ENCODE assay signal across 10 cellular contexts in the genomic region with DNA sequence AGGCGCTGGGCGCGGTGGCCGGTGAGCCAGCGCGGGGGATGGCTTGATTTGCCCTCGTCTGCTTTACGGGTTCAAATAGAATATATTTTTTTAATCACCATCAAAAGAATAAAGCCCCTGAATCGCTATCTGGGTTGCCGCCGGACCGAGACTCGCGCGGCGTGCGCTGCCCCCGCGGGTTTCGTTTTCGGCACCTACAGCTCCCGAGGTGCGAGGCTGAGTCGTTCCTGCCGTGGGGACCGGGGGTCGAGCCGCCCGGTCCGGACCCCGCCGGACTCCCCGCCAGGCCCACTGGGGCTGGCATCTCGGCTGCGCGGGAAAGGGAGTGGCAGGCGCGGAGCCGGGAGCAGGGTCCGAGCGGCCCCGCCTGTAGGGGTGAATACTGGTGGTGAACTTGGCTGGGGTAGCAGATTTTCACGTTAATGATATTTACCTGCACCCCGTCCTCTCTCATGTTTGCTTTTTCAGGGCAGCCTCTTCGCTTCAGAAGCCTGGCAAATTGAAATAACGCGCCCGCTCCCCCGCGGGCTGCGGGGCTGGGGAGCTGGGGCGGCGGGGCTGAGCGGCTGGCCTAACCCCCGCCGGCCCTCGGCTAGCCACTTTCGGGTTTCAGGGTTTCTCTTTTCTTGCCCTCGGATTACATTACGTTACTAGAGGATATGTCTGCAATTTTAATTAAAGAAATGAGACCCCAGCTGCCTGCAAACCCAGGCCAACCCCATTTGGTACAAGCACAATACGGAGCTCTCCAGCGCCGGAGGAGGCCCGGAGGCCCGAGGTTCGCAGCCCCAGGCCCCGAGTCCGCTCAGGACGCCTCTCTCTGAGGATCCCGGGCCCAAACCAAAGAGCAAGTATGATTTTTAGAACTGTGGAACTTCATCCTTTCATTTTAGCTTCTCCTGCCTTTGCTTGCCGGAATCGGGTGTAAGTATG. TPM values are rescaled to one million over a fixed set of nuclear protein-coding genes. Genes with fewer than 3 reads are reported as not detected.
DNase-seq lines count a peak whose midpoint lies in the region; ATAC-seq and TF ChIP-seq lines count a peak whose summit lies in the region.
"Had no signal": no experiment of that assay in that cellular context is flagged by ENCODE, and none has a peak within 500 bp of the region (broad histone marks: within the 10 kb centered on the region; RNA-seq: fewer than 3 reads in every experiment).

No MANE protein-coding gene starts in this region.

- H3K36me3 ChIP-seq in iPS-20b (ENCODE audit: insufficient read depth, low read depth, low read length), result no peaks in the 10 kb centered on the region

- DNase-seq in NCI-H1105 treated with DMSO at 0.1 percent for 48 hours (lab: John Stamatoyannopoulos, UW) (peak; percentile 38), NCI-H1105 (lab: John Stamatoyannopoulos, UW) (no peak), activated B cell treated with CpG ODN at 0.5 μM for 24 hours (no peak), ACHN (no peak), NCI-H187 treated with DMSO at 0.1 percent for 48 hours (lab: John Stamatoyannopoulos, UW) (no peak)
- DNase-seq in stimulated activated naive CD8-positive, alpha-beta T cell treated with anti-CD3 and anti-CD28 coated beads, Interleukin-15, amount 100 ng/mL, for 72 hours, result no peak
- DNase-seq in activated T-cell treated with anti-CD3 and anti-CD28 coated beads, Interleukin-2, amount 50 U/mL, for 1 hour, result no peak
- DNase-seq: activated T-cell treated with anti-CD3 and anti-CD28 coated beads for 4 hours had no signal

- H3K9ac ChIP-seq in iPS-20b (ENCODE audit: low read depth, low read length), result no peak overlapping the region

- H3K4me3 ChIP-seq in iPS-20b (ENCODE audit: low read length), result peak overlapping the region; percentile 67; the same call in 1 of the 2 replicates

- H3K9me3 Mint-ChIP-seq in activated B cell treated with CpG ODN at 0.5 μM for 24 hours, result no peaks in the 10 kb centered on the region
- H3K9me3 Mint-ChIP-seq in stimulated activated naive CD8-positive, alpha-beta T cell treated with anti-CD3 and anti-CD28 coated beads, Interleukin-15, amount 100 ng/mL, for 72 hours, result no peaks in the 10 kb centered on the region

- no peaks in the 10 kb centered on the region; the same call in 1 of the 2 replicates for H3K4me1 ChIP-seq in iPS-20b (ENCODE audit: insufficient read depth, low read length)

- peaks cover 22% of the 10 kb centered on the region for H3K4me1 Mint-ChIP-seq in activated B cell treated with CpG ODN at 0.5 μM for 24 hours
- peaks cover 23% of the 10 kb centered on the region for H3K4me1 Mint-ChIP-seq in stimulated activated naive CD8-positive, alpha-beta T cell treated with anti-CD3 and anti-CD28 coated beads, Interleukin-15, amount 100 ng/mL, for 72 hours

- intact Hi-C loops in activated B cell treated with CpG ODN at 0.5 μM for 24 hours (cut with micrococcal nuclease), result no loop called here

- peaks cover 95% of the 10 kb centered on the region for H3K27me3 ChIP-seq in iPS-20b (ENCODE audit: insufficient read depth, low read length)

- POLR2A ChIA-PET in activated B cell treated with CpG ODN at 0.5 μM for 24 hours (lab: Charles Lee), result no interaction called here

- H3K27ac ChIP-seq in iPS-20b (ENCODE audit: low read length), result no peak overlapping the region

- H3K4me3 Mint-ChIP-seq in activated B cell treated with CpG ODN at 0.5 μM for 24 hours, result peak overlapping the region; percentile 53
- peak overlapping the region; percentile 5 to 19 for H3K4me3 Mint-ChIP-seq in stimulated activated naive CD8-positive, alpha-beta T cell treated with anti-CD3 and anti-CD28 coated beads, Interleukin-15, amount 100 ng/mL, for 72 hours

- H3K27ac Mint-ChIP-seq in activated B cell treated with CpG ODN at 0.5 μM for 24 hours, result no peak overlapping the region
- H3K27ac Mint-ChIP-seq in stimulated activated naive CD8-positive, alpha-beta T cell treated with anti-CD3 and anti-CD28 coated beads, Interleukin-15, amount 100 ng/mL, for 72 hours, result no peak overlapping the region

- no peak for ATAC-seq in activated B cell treated with CpG ODN at 0.5 μM for 24 hours (ENCODE audit: low read depth)
- ATAC-seq in stimulated activated naive CD8-positive, alpha-beta T cell treated with anti-CD3 and anti-CD28 coated beads, Interleukin-15, amount 100 ng/mL, for 72 hours, result no peak

- in situ Hi-C loops in ACHN (cut with HindIII; ENCODE audit: low pct_ligation_motif_present, low pct_unique_long_range_greater_than_20kb, low sequenced_read_pairs), result no loop called here

- no peaks in the 10 kb centered on the region; the same call in 1 of the 2 replicates for H3K9me3 ChIP-seq in iPS-20b (ENCODE audit: insufficient read depth, low read depth, low read length)

- H3K36me3 Mint-ChIP-seq in activated B cell treated with CpG ODN at 0.5 μM for 24 hours (ENCODE audit: low read depth), result no peaks in the 10 kb centered on the region

- CTCF ChIA-PET in activated B cell treated with CpG ODN at 0.5 μM for 24 hours (lab: Charles Lee), result no interaction called here

- peaks cover 63% of the 10 kb centered on the region for H3K27me3 Mint-ChIP-seq in activated B cell treated with CpG ODN at 0.5 μM for 24 hours
- H3K27me3 Mint-ChIP-seq in stimulated activated naive CD8-positive, alpha-beta T cell treated with anti-CD3 and anti-CD28 coated beads, Interleukin-15, amount 100 ng/mL, for 72 hours, result peaks cover 82% of the 10 kb centered on the region

- TF ChIP-seq CTCF in activated B cell treated with CpG ODN at 0.5 μM for 24 hours (IDR thresholded peaks at IDR 0.05), result no peak

RNA-seq across cellular contexts. Expression of a gene that starts 1.7 kb away (rescaled TPM):
- total RNA-seq in activated B cell treated with CpG ODN at 0.5 μM for 24 hours, result not detected in 2 replicates
- total RNA-seq: myocyte had no signal
